Comparison of ENCODE assay signal across 1 cellular context in genomic region chr9:115042781-115043509, GRCh38.
TF ChIP-seq lines count a peak whose summit lies in the region.

No MANE protein-coding gene starts in this region.

TF ChIP-seq in SK-N-SH, 30 proteins besides CTCF, POLR2A, EP300 and RAD21 (continued from another document):
- TF ChIP-seq USF2 (IDR thresholded peaks at IDR 0.05; ENCODE audit: borderline replicate concordance, low read depth, low read length) (no peak), FOSL2 (IDR thresholded peaks at IDR 0.05; ENCODE audit: borderline replicate concordance, low read depth) (no peak), FOXJ3 (CRISPR knock-in tag; IDR thresholded peaks at IDR 0.05) (no peak)
